Comparison of ENCODE assay signal across 15 cellular contexts in the genomic region with DNA sequence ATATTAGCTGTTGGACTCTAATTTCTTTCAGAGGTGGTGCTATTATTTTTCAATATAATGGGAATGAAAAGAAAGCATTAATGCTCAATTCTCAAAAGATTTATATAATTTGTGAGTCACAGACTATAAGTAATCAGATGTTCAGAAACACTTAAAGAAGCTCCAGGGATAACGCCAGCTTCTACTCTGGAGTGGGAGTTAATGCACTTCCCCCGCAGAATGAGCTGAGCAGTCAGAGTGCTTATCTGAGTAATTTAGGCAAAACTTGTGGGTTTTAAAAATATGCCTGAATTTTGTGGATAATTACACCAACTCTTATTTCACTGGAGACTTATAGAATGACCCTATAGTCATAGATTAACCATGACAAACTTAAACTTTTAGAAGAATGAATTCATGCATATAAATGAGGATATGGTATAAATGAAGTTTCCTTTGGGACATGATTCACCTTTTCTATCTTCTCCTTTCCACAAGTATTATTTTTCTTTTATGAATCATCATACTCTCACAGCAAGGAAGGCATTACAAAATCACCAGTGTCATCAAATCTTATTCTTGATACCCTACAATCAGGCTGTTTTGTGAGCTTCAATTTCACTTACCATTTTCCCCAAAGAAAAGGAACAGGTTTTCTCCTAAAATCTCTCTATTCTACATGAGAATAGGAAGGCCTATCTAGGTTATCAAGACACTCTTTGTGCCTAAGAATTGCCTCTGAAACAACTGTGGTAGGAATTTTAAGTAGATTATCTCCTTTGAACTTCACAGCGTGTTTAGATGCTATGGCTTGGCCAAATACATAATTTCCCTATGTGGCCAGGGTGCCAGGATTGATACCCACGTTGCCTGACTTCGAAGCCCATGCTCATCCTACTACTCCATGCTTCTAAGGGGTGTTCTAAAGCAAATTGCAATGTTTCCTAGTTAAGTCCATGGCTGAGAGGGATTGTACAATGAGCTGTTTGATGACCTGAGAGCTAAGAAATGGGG.
DNase-seq lines count a peak whose midpoint lies in the region; ATAC-seq and TF ChIP-seq lines count a peak whose summit lies in the region.
"Had no signal": no experiment of that assay in that cellular context is flagged by ENCODE, and none has a peak within 500 bp of the region (broad histone marks: within the 10 kb centered on the region; RNA-seq: fewer than 3 reads in every experiment).

No MANE protein-coding gene starts in this region.

- peak overlapping the region; percentile 2 for H3K4me2 ChIP-seq in GM23338
- H3K4me2 ChIP-seq in PC-3 (ENCODE audit: low read length): no peak overlapping the region
- H3K4me2 ChIP-seq: PC-9 had no signal

- no peaks in the 10 kb centered on the region for H3K9me2 ChIP-seq in GM23338 (ENCODE audit: insufficient read depth)
- no peaks in the 10 kb centered on the region for H3K9me2 ChIP-seq in PC-3 (replicated peaks; ENCODE audit: low read length)

- no peaks in the 10 kb centered on the region for H3K9me3 ChIP-seq in PC-3 (ENCODE audit: low read length)
- H3K9me3 ChIP-seq: upper lobe of right lung had no signal

- no peak overlapping the region; the same call in 1 of the 2 replicates for H3K27ac Mint-ChIP-seq in GM23338
- H3K27ac Mint-ChIP-seq: CD14-positive monocyte, mesothelial cell of epicardium had no signal

- intact Hi-C loops in PC-3 (cut with micrococcal nuclease): no loop called here

- H3K4me3 Mint-ChIP-seq in GM23338: 0 out of 3 replicates have a peak overlapping the region, but pooled peaks have one; percentile 21
- H3K4me3 Mint-ChIP-seq: CD14-positive monocyte, mesothelial cell of epicardium had no signal

- DNase-seq in GM23338 (ENCODE audit: low spot score): peak; percentile 50
- DNase-seq in PC-3: peak; percentile 4
- DNase-seq in epithelial cell of esophagus (ENCODE audit: low read depth): peak; percentile 14
- no peak for DNase-seq in omental fat pad (ENCODE audit: low spot score)
- no peak for DNase-seq in 8988T
- no peak for DNase-seq in NOMO-1 treated with dmso at 0.1 percent for 144 hours (lab: John Stamatoyannopoulos, UW; ENCODE audit: unreplicated experiment)
- DNase-seq in DMS 273 treated with DMSO at 0.1 percent for 48 hours (lab: John Stamatoyannopoulos, UW): no peak
- DNase-seq: amniotic stem cell, NCI-H1092 treated with DMSO at 0.1 percent for 48 hours, NCI-H345, PC-9, SW 1271, upper lobe of right lung had no signal

- H3K4me3 ChIP-seq in GM23338: no peak overlapping the region
- no peak overlapping the region for H3K4me3 ChIP-seq in PC-3 (ENCODE audit: low read length)
- no peak overlapping the region for H3K4me3 ChIP-seq in epithelial cell of esophagus (ENCODE audit: low read length)
- H3K4me3 ChIP-seq: PC-9, upper lobe of right lung had no signal

- H4K20me1 ChIP-seq in GM23338 (replicated peaks; ENCODE audit: insufficient read depth) (no peaks in the 10 kb centered on the region), PC-3 (ENCODE audit: low read length) (no peaks in the 10 kb centered on the region)

- no peaks in the 10 kb centered on the region for H3K79me2 ChIP-seq in GM23338 (replicated peaks; ENCODE audit: insufficient read depth)
- H3K79me2 ChIP-seq in PC-3 (ENCODE audit: low read length): no peaks in the 10 kb centered on the region

- no peak overlapping the region for H2AFZ ChIP-seq in GM23338
- no peak overlapping the region for H2AFZ ChIP-seq in PC-3 (ENCODE audit: low read length)
- H2AFZ ChIP-seq: PC-9 had no signal

- TF ChIP-seq CTCF in GM23338 (conservative IDR thresholded peaks at IDR 0.05; ENCODE audit: low read depth in 2 of 2) (no peak), PC-3 (conservative IDR thresholded peaks at IDR 0.05; ENCODE audit: low read depth, low read length) (no peak), epithelial cell of esophagus (IDR thresholded peaks at IDR 0.05; ENCODE audit: insufficient read depth, low read depth, low read length, missing control alignments) (no peak), omental fat pad (IDR thresholded peaks at IDR 0.05) (no peak)

- peaks cover 29% of the 10 kb centered on the region for H3K4me1 ChIP-seq in GM23338 (ENCODE audit: insufficient read depth)
- no peaks in the 10 kb centered on the region for H3K4me1 ChIP-seq in PC-3 (ENCODE audit: insufficient read depth, low read length)
- H3K4me1 ChIP-seq: upper lobe of right lung had no signal

- BruUV-seq in PC-3 (replicated peaks; lab: Mats Ljungman, UMichigan): no TSS peak

- no peaks in the 10 kb centered on the region for H3K36me3 Mint-ChIP-seq in GM23338 (ENCODE audit: low read depth)
- H3K36me3 Mint-ChIP-seq: CD14-positive monocyte, mesothelial cell of epicardium had no signal

- CTCF ChIA-PET in PC-3 (lab: Charles Lee): no interaction called here

- ATAC-seq in GM23338: peak; percentile 84
- no peak for ATAC-seq in PC-3
- peak; percentile 88 for ATAC-seq in omental fat pad (ENCODE audit: low FRiP score)
- ATAC-seq: upper lobe of right lung had no signal

- POLR2A ChIA-PET in PC-3 (lab: Charles Lee; ENCODE audit: unreplicated experiment): no interaction called here

- H3K27me3 Mint-ChIP-seq in GM23338 (ENCODE audit: insufficient read depth, low read depth, poor library complexity): peaks cover 2% of the 10 kb centered on the region

- H3K27me3 ChIP-seq in GM23338 (ENCODE audit: insufficient read depth) (no peaks in the 10 kb centered on the region), PC-3 (ENCODE audit: low read length) (0 out of 2 replicates have a peak, but pooled peaks cover 7% of the 10 kb centered on the region)
- H3K27me3 ChIP-seq: upper lobe of right lung had no signal

- no peaks in the 10 kb centered on the region for H3K9me3 Mint-ChIP-seq in GM23338

- peaks cover 25% of the 10 kb centered on the region for H3K4me1 Mint-ChIP-seq in GM23338
- H3K4me1 Mint-ChIP-seq: CD14-positive monocyte, mesothelial cell of epicardium had no signal

- H3F3A ChIP-seq in GM23338 (replicated peaks; ENCODE audit: low read depth): no peaks in the 10 kb centered on the region
- no peaks in the 10 kb centered on the region for H3F3A ChIP-seq in PC-3 (ENCODE audit: low read length, unreplicated experiment)

- H3K9ac ChIP-seq in PC-3 (ENCODE audit: low read length): no peak overlapping the region

- H3K36me3 ChIP-seq in GM23338 (ENCODE audit: insufficient read depth) (no peaks in the 10 kb centered on the region), PC-3 (ENCODE audit: low read depth, low read length) (no peaks in the 10 kb centered on the region)
- H3K36me3 ChIP-seq: upper lobe of right lung had no signal

- no peak overlapping the region for H3K27ac ChIP-seq in GM23338 (ENCODE audit: low read depth)
- no peak overlapping the region for H3K27ac ChIP-seq in PC-3 (ENCODE audit: low read length)
- H3K27ac ChIP-seq: PC-9, upper lobe of right lung had no signal

TF ChIP-seq in GM23338, 12 proteins besides CTCF, POLR2A, EP300 and RAD21 (continues in another document):
- TF ChIP-seq NANOG (IDR thresholded peaks at IDR 0.05; ENCODE audit: borderline replicate concordance): peak; percentile 81

Comparison
In these comparisons a context has a peak if more than half of its experiments do, and no peak if none do; other contexts are left out.
1. DNase-seq: peak in GM23338 (single experiment), PC-3 (single experiment) and epithelial cell of esophagus (single experiment); none in omental fat pad (single experiment), 8988T (single experiment), NOMO-1 treated with dmso at 0.1 percent for 144 hours (single experiment) and DMS 273 treated with DMSO at 0.1 percent for 48 hours (single experiment).